13 cellular contexts compared by ENCODE assay signal in the genomic region with DNA sequence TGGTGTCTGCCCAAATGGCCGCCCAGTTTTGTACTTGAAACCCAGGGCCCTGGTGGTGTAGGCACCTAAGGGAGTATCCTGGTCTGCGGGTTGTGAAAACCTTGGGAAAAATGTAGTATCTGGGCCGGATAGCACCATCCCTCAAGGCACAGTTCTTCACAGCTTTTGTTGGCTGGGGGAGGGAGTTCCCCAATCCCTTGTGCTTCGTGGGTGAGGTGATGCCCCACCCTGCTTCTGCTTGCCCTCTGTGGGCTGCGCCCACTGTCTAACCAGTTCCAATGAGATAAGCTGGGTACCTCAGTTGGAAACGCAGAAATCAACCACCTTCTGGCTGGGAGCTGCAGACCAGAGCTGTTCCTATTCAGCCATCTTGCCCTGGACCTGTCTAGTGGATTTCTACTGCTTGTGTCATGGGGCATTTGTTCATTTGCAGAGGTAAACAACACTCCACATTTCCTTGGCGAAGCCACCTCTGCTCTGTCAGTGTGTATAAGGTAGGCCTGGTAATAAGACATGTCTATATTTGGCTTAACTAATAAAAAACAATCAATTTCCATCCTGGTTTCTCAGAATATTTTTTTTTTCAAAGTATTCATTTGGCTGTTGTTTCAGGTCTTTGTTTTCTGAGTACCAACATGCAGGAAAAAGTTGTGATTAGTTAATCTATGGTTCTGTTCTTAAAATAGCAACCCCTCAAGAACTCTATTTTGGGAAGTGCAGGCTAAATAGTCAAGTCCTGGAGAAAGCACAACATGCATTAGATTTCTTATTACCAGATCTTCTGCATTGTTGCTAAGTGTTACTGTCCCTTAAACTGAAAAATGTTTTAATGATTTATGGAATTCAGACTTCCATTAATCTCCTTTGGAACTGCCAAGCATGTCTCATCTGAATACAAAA.
"Had no signal": no experiment of that assay in that cellular context is flagged by ENCODE, and none has a peak within 500 bp of the region (broad histone marks: within the 10 kb centered on the region; RNA-seq: fewer than 3 reads in every experiment).

No MANE protein-coding gene starts in this region.

- H3K27me3 ChIP-seq: ascending aorta, gastrocnemius medialis, neutrophil, thyroid gland, uterus had no signal

- H3K36me3 ChIP-seq: ascending aorta, gastrocnemius medialis, neutrophil, thyroid gland, uterus had no signal

- ATAC-seq: activated CD4-positive, alpha-beta T cell treated with anti-CD3 and anti-CD28 coated beads for 36 hours; activated naive CD8-positive, alpha-beta T cell treated with anti-CD3 and anti-CD28 coated beads, Interleukin-2, amount 50 U/mL, for 24 hours; gastrocnemius medialis; stimulated activated effector memory CD8-positive, alpha-beta T cell treated with anti-CD3 and anti-CD28 coated beads, Interleukin-12 subunit alpha, Interleukin-12 subunit beta, amount 100 ng/mL, for 72 hours had no signal

- H3K4me1 ChIP-seq: thyroid gland, uterus had no signal

- H3K4me3 ChIP-seq: ascending aorta, gastrocnemius medialis, thyroid gland, uterus had no signal

- DNase-seq: activated CD4-positive, alpha-beta T cell treated with anti-CD3 and anti-CD28 coated beads for 36 hours; activated naive CD4-positive, alpha-beta T cell treated with Interleukin-2 at 50 U/mL for 16 hours; activated naive CD8-positive, alpha-beta T cell treated with anti-CD3 and anti-CD28 coated beads, Interleukin-2, amount 50 U/mL, for 24 hours; central memory CD4-positive, alpha-beta T cell; cortex of kidney; effector CD8-positive, alpha-beta T cell; gastrocnemius medialis; thyroid gland; uterus had no signal

- H3K27ac ChIP-seq: gastrocnemius medialis, neutrophil, thyroid gland, uterus, VCaP had no signal

- H3K9me3 ChIP-seq: ascending aorta, gastrocnemius medialis, neutrophil, thyroid gland, uterus had no signal
